ENCODE assay signal across 7 cellular contexts in the genomic region with DNA sequence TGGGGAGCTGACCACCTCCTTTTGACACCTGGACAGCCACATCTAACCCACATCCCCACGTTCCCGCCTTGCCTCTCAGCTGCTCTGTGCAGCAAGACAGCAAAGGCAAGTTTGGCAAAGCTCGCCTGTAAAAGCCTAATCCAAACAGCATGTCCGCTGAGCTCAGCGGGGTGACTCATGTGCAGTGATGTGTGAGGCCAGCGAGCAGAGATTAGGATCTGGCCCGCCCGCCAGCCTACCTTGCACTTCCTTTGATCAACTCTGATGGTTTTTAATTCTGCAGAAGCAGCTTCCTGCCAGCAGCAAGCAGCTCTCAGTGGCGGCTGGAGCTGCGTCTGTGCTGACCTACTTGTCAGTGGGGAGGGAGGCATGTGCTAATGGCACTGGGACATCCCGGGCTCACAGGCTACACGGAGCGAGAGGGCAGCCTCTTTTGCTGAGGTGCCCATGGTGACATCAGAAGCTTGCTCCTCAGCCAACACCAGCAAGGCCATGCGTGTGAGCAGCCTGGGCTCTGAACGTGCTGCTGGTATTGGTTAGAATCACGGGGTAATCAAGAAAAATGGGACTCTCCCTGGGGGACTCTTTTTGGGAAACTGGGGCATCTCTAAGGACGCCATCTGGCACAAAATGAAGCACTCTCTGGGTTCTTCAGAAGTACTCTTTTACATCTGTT. TPM values are rescaled to one million over a fixed set of nuclear protein-coding genes. Genes with fewer than 3 reads are reported as not detected.
A peak's percentile ranks its signal among the peaks of the same experiment; 100 is the strongest.
DNase-seq lines count a peak whose midpoint lies in the region; ATAC-seq, FAIRE-seq and TF ChIP-seq lines count a peak whose summit lies in the region.

No MANE protein-coding gene starts in this region.

- no peak overlapping the region for H3K9ac ChIP-seq in kidney (ENCODE audit: low read length in 2 of 2)

- no peaks in the 10 kb centered on the region for H3K27me3 ChIP-seq in breast epithelium

- H3K4me1 ChIP-seq in breast epithelium (peaks cover 15% of the 10 kb centered on the region in 2 donors), kidney (ENCODE audit: control insufficient read depth in 1 of 2, insufficient read depth in 1 of 2, low read depth in 1 of 2, low read length in 2 of 2) (peaks cover 3 to 24% of the 10 kb centered on the region in 2 donors)

- intact Hi-C loops in breast epithelium (cut with DNase I; ENCODE audit: low total_unique reads) (no loop called here), kidney (cut with DNase I) (no loop called here)

- TF ChIP-seq CTCF in WI38 (IDR thresholded peaks at IDR 0.05; ENCODE audit: low read depth, low read length) (no peak), breast epithelium (IDR thresholded peaks at IDR 0.05) (no peak), kidney (IDR thresholded peaks at IDR 0.05; ENCODE audit: borderline replicate concordance, extremely low read depth, insufficient read depth) (no peak)

- H3K9me3 ChIP-seq in breast epithelium (no peaks in the 10 kb centered on the region), kidney (ENCODE audit: control insufficient read depth in 1 of 2, low read length in 2 of 2) (no peaks in the 10 kb centered on the region)

- no peak for TF ChIP-seq POLR2A in breast epithelium (IDR thresholded peaks at IDR 0.05)

- DNase-seq in NCI-H2081 treated with DMSO at 0.1 percent for 48 hours (lab: John Stamatoyannopoulos, UW) = peak; percentile 68
- DNase-seq in breast epithelium (ENCODE audit: low spot score in 2 of 2) = peak; percentile 86 to 92
- peak; percentile 96 for DNase-seq in kidney
- DNase-seq in stimulated activated CD4-positive, alpha-beta T cell treated with anti-CD3 and anti-CD28 coated beads, Interleukin-15, amount 100 ng/mL, for 1 hour (ENCODE audit: low read depth in 1 of 2, low spot score in 1 of 2) = peak; percentile 66 to 78

- no peak for FAIRE-seq in kidney (lab: Jason Lieb, UNC)

- H3K4me3 ChIP-seq in WI38 (ENCODE audit: low read depth, low read length) (peak overlapping the region; percentile 44), breast epithelium (peak overlapping the region in 2 of 3 donors; percentile 21 to 51), kidney (ENCODE audit: low read length in 2 of 2) (peak overlapping the region; percentile 42 to 43)

- H3K27ac ChIP-seq in breast epithelium (peak overlapping the region; percentile 43 to 67), kidney (ENCODE audit: low read depth in 2 of 2, low read length in 2 of 2) (peak overlapping the region; percentile 73 to 77)

- ATAC-seq in GM18517 (IDR thresholded peaks at IDR 0.05; ENCODE audit: unreplicated experiment) (peak; percentile 73), HG02943 (IDR thresholded peaks at IDR 0.05; ENCODE audit: low read depth, unreplicated experiment) (peak; percentile 89)

- no peaks in the 10 kb centered on the region for H3K36me3 ChIP-seq in breast epithelium
- no peaks in the 10 kb centered on the region for H3K36me3 ChIP-seq in kidney (ENCODE audit: control insufficient read depth in 1 of 2, insufficient read depth in 2 of 2, low read length in 2 of 2)

RNA-seq across cellular contexts. Expression of a gene that starts 36.0 kb away (rescaled TPM):
- 10 to 100 TPM; 19.4 to 68.5 (median 36.7) TPM for total RNA-seq in breast epithelium
- total RNA-seq in kidney = 53.6 TPM
- 13.0 TPM for polyA plus RNA-seq in kidney (ENCODE audit: insufficient read depth, low read depth, low replicate concordance)

Comparison
In these comparisons a context has a peak if more than half of its experiments do, and no peak if none do; other contexts are left out.
1. Peak in every context shown above with its lines: DNase-seq, ATAC-seq, H3K4me3 ChIP-seq and H3K27ac ChIP-seq.